17 cellular contexts compared by ENCODE assay signal in genomic region chr7:77746164-77746823, GRCh38. TPM values are rescaled to one million over a fixed set of nuclear protein-coding genes. Genes with fewer than 3 reads are reported as not detected.
"Had no signal": no experiment of that assay in that cellular context is flagged by ENCODE, and none has a peak within 500 bp of the region (broad histone marks: within the 10 kb centered on the region; RNA-seq: fewer than 3 reads in every experiment).

No MANE protein-coding gene starts in this region.

- H3K27me3 Mint-ChIP-seq: activated CD4-positive, alpha-beta memory T cell treated with anti-CD3 and anti-CD28 coated beads for 36 hours; activated CD8-positive, alpha-beta memory T cell treated with anti-CD3 and anti-CD28 coated beads, Interleukin-2, amount 10 ng/mL, durations not matched to agents 7 days and 5 days; activated naive CD8-positive, alpha-beta T cell treated with anti-CD3 and anti-CD28 coated beads, Interleukin-2, amount 50 U/mL, for 24 hours; dendritic cell treated with granulocyte-macrophage colony-stimulating factor and Interleukin-4, amounts not matched to agents 40 ng/mL and 50 ng/mL, for 4 days had no signal

- H3K9me3 Mint-ChIP-seq: activated CD4-positive, alpha-beta memory T cell treated with anti-CD3 and anti-CD28 coated beads for 36 hours; activated naive CD4-positive, alpha-beta T cell treated with anti-CD3 and anti-CD28 coated beads for 36 hours; activated naive CD8-positive, alpha-beta T cell treated with anti-CD3 and anti-CD28 coated beads, Interleukin-2, amount 50 U/mL, for 24 hours; activated T-helper 2 cell treated with anti-CD3 and anti-CD28 coated beads, Interferon-gamma antibody, Interleukin-2, Interleukin-4, amounts not matched to agents 10 μg/mL and 5 μg/mL and 100 μg/mL, durations not matched to agents 14 hours and 24 hours and 36 hours; dendritic cell treated with granulocyte-macrophage colony-stimulating factor and Interleukin-4, amounts not matched to agents 40 ng/mL and 50 ng/mL, for 4 days had no signal

- DNase-seq: activated CD4-positive, alpha-beta memory T cell treated with anti-CD3 and anti-CD28 coated beads for 36 hours; activated CD4-positive, alpha-beta T cell treated with anti-CD3 and anti-CD28 coated beads for 1 hour; activated CD8-positive, alpha-beta memory T cell treated with anti-CD3 and anti-CD28 coated beads, Interleukin-2, amount 10 ng/mL, durations not matched to agents 7 days and 5 days; activated naive CD4-positive, alpha-beta T cell treated with anti-CD3 and anti-CD28 coated beads for 36 hours; activated naive CD8-positive, alpha-beta T cell treated with anti-CD3 and anti-CD28 coated beads, Interleukin-2, amount 50 U/mL, for 24 hours; activated T-cell treated with anti-CD3 and anti-CD28 coated beads, Interleukin-2, amount 50 U/mL, for 1 hour; cerebellar nuclear complex; effector memory CD4-positive, alpha-beta T cell; heart left ventricle; left cardiac atrium; stimulated activated CD4-positive, alpha-beta T cell treated with anti-CD3 and anti-CD28 coated beads, Interleukin-2, amount 100 ng/mL, for 48 hours; stimulated activated naive CD4-positive, alpha-beta T cell treated with Interleukin-2 at 50 U/mL for 16 hours; T-helper 9 cell; uterus had no signal

- H3K4me3 Mint-ChIP-seq: activated CD4-positive, alpha-beta memory T cell treated with anti-CD3 and anti-CD28 coated beads for 36 hours; activated CD8-positive, alpha-beta memory T cell treated with anti-CD3 and anti-CD28 coated beads, Interleukin-2, amount 10 ng/mL, durations not matched to agents 7 days and 5 days; activated naive CD4-positive, alpha-beta T cell treated with anti-CD3 and anti-CD28 coated beads for 36 hours; activated naive CD8-positive, alpha-beta T cell treated with anti-CD3 and anti-CD28 coated beads, Interleukin-2, amount 50 U/mL, for 24 hours; dendritic cell treated with granulocyte-macrophage colony-stimulating factor and Interleukin-4, amounts not matched to agents 40 ng/mL and 50 ng/mL, for 4 days had no signal

- ATAC-seq: activated CD8-positive, alpha-beta memory T cell treated with anti-CD3 and anti-CD28 coated beads, Interleukin-2, amount 10 ng/mL, durations not matched to agents 7 days and 5 days; activated naive CD8-positive, alpha-beta T cell treated with anti-CD3 and anti-CD28 coated beads, Interleukin-2, amount 50 U/mL, for 24 hours; heart left ventricle; left cardiac atrium had no signal

- H3K27ac Mint-ChIP-seq: activated CD4-positive, alpha-beta memory T cell treated with anti-CD3 and anti-CD28 coated beads for 36 hours; activated CD8-positive, alpha-beta memory T cell treated with anti-CD3 and anti-CD28 coated beads, Interleukin-2, amount 10 ng/mL, durations not matched to agents 7 days and 5 days; activated naive CD8-positive, alpha-beta T cell treated with anti-CD3 and anti-CD28 coated beads, Interleukin-2, amount 50 U/mL, for 24 hours; activated T-helper 2 cell treated with anti-CD3 and anti-CD28 coated beads, Interferon-gamma antibody, Interleukin-2, Interleukin-4, amounts not matched to agents 10 μg/mL and 5 μg/mL and 100 μg/mL, durations not matched to agents 14 hours and 24 hours and 36 hours; dendritic cell treated with granulocyte-macrophage colony-stimulating factor and Interleukin-4, amounts not matched to agents 40 ng/mL and 50 ng/mL, for 4 days had no signal

RNA-seq across cellular contexts. Expression of gene TMEM60, which starts 51.9 kb away (rescaled TPM):
- total RNA-seq: ascending aorta had no signal
